Comparison of ENCODE assay signal across 24 cellular contexts in genomic region chr10:75475470-75476182, GRCh38. TPM values are rescaled to one million over a fixed set of nuclear protein-coding genes. Genes with fewer than 3 reads are reported as not detected.
DNase-seq lines count a peak whose midpoint lies in the region; ATAC-seq and TF ChIP-seq lines count a peak whose summit lies in the region.
"Had no signal": no experiment of that assay in that cellular context is flagged by ENCODE, and none has a peak within 500 bp of the region (broad histone marks: within the 10 kb centered on the region; RNA-seq: fewer than 3 reads in every experiment).

No MANE protein-coding gene starts in this region.

- ATAC-seq in HG03342 (IDR thresholded peaks at IDR 0.05; ENCODE audit: unreplicated experiment) (no peak), GM21423 (IDR thresholded peaks at IDR 0.05; ENCODE audit: unreplicated experiment) (no peak)
- ATAC-seq: activated CD8-positive, alpha-beta T cell treated with anti-CD3 and anti-CD28 coated beads, Interleukin-2, amount 10 ng/mL, durations not matched to agents 7 days and 5 days; stimulated activated naive CD8-positive, alpha-beta T cell treated with anti-CD3 and anti-CD28 coated beads, Interleukin-15, Interleukin-2, amounts not matched to agents 100 U/mL and 50 U/mL, for 24 hours had no signal

- DNase-seq in H7 (peak; percentile 10), amniotic epithelial cell (ENCODE audit: low read depth) (peak; percentile 27), fibroblast of pulmonary artery (ENCODE audit: low read depth) (peak; percentile 51), renal cortical epithelial cell (ENCODE audit: low read depth) (peak; percentile 87), RPMI8226 (no peak)
- DNase-seq: activated CD4-positive, CD25-positive, alpha-beta regulatory T cell treated with anti-CD3 and anti-CD28 coated beads, Interleukin-2, amount 50 U/mL, for 72 hours; activated CD8-positive, alpha-beta T cell treated with anti-CD3 and anti-CD28 coated beads, Interleukin-2, amount 10 ng/mL, durations not matched to agents 7 days and 5 days; activated naive CD4-positive, alpha-beta T cell; activated T-cell treated with anti-CD3 and anti-CD28 coated beads, Interleukin-2, amount 50 U/mL, for 24 hours; aorta; hypothalamus; IMR-90; MG63; midbrain; NCI-H146; NCI-H2171; NCI-H526; nephron progenitor cell; small intestine; stimulated activated naive CD8-positive, alpha-beta T cell treated with anti-CD3 and anti-CD28 coated beads, Interleukin-15, Interleukin-2, amounts not matched to agents 100 U/mL and 50 U/mL, for 24 hours; SW 1271 had no signal

- no peak for TF ChIP-seq CTCF in fibroblast of pulmonary artery (IDR thresholded peaks at IDR 0.05; ENCODE audit: low read length, missing control alignments)

- peaks cover 4% of the 10 kb centered on the region for H3K27me3 ChIP-seq in H7 (ENCODE audit: control insufficient read depth, insufficient read depth, low read length)
- H3K27me3 ChIP-seq: MG63, tibial nerve had no signal

- H3K4me3 ChIP-seq in H7 (ENCODE audit: insufficient read depth, low read depth, low read length): no peak overlapping the region
- no peak overlapping the region for H3K4me3 ChIP-seq in fibroblast of pulmonary artery (replicated peaks; ENCODE audit: low read depth, low read length)
- H3K4me3 ChIP-seq: MG63, tibial nerve had no signal

- no peaks in the 10 kb centered on the region for H3K36me3 ChIP-seq in H7 (replicated peaks; ENCODE audit: control insufficient read depth, insufficient read depth, low read length)
- H3K36me3 ChIP-seq: MG63 had no signal

RNA-seq across cellular contexts. Expression of gene LRMDA, which starts 44.2 kb away (rescaled TPM):
- not detected in 2 replicates for total RNA-seq in H7 (2014; rRNA removed; shearing (Covaris generic))
- total RNA-seq in renal cortical epithelial cell: 8.7 and 11.7 TPM in 2 replicates
- total RNA-seq: activated CD8-positive, alpha-beta T cell treated with anti-CD3 and anti-CD28 coated beads, Interleukin-2, amount 10 ng/mL, durations not matched to agents 7 days and 5 days; IMR-90 had no signal
